In the genomic region with DNA sequence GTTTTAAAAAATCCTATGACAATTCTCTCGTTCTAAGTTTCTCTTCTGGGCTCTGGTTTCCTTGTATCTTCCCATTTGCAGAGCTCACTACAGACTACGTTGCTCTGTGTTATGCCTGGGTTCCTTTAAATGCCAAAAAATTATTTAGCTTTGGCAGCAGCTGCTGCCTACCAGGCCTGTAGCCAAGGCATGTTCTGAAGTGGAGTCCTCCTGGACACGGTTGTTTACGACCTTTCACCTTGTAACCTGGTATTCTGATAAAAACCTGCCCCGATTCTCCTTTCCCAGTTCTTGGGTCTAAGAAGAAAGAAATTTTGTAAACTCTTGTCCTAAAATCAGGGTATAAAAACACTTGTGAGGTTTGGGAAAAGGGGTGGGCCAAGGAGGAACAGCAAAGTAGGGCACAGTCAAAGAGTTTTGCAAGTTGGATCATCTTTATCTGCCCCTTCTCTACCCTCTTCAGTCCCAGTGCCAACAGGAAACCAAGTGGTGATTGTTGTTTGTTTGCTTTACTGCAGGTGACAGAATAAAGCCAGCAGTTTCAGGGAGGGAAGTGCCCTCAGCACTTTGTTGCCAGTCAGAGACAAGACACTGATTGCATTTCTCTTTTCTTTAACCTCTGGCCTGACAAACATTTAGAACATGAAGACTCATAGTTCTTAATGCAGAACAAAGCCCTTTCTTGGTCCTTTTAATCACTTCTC, we compare ENCODE assay signal across 9 cellular contexts. TPM values are rescaled to one million over a fixed set of nuclear protein-coding genes. Genes with fewer than 3 reads are reported as not detected.
A peak's percentile ranks its signal among the peaks of the same experiment; 100 is the strongest.
DNase-seq lines count a peak whose midpoint lies in the region; ATAC-seq and TF ChIP-seq lines count a peak whose summit lies in the region.
"Had no signal": no experiment of that assay in that cellular context is flagged by ENCODE, and none has a peak within 500 bp of the region (broad histone marks: within the 10 kb centered on the region; RNA-seq: fewer than 3 reads in every experiment).

No MANE protein-coding gene starts in this region.

- H3K27me3 Mint-ChIP-seq in activated B cell treated with CpG ODN at 0.5 μM for 24 hours = no peaks in the 10 kb centered on the region

- POLR2A ChIA-PET in activated B cell treated with CpG ODN at 0.5 μM for 24 hours (lab: Charles Lee) = interaction anchor here (0.5 to 12.7 kb wide), 6 partner anchors 16 to 53 kb away, joined by 3 to 579 read pairs (median 6); partner anchors contain the start of genes ANKRD34A and POLR3GL

- ATAC-seq in activated B cell treated with CpG ODN at 0.5 μM for 24 hours (ENCODE audit: low read depth) (peak; percentile 6), GM18870 (IDR thresholded peaks at IDR 0.05; ENCODE audit: unreplicated experiment) (no peak)

- peaks cover 19% of the 10 kb centered on the region for H3K36me3 ChIP-seq in right atrium auricular region

- peak overlapping the region; percentile 74 to 92 for H3K4me3 ChIP-seq in right atrium auricular region
- no peak overlapping the region for H3K4me3 ChIP-seq in foreskin fibroblast (ENCODE audit: low read depth in 1 of 2, low read length in 2 of 2)

- H3K36me3 Mint-ChIP-seq in activated B cell treated with CpG ODN at 0.5 μM for 24 hours (ENCODE audit: low read depth) = peaks cover 23% of the 10 kb centered on the region

- H3K27ac ChIP-seq in right atrium auricular region = peak overlapping the region; percentile 98
- H3K27ac ChIP-seq in substantia nigra (ENCODE audit: low read depth, low read length, poor library complexity, severe bottlenecking) = peak overlapping the region; percentile 10

- H3K9me3 ChIP-seq in right atrium auricular region = no peaks in the 10 kb centered on the region

- no peaks in the 10 kb centered on the region for H3K27me3 ChIP-seq in right atrium auricular region

- peaks cover 0 to 31% of the 10 kb centered on the region in 2 donors for H3K4me1 ChIP-seq in right atrium auricular region

- CTCF ChIA-PET in activated B cell treated with CpG ODN at 0.5 μM for 24 hours (lab: Charles Lee) = interaction anchor here (1.0 kb wide), 1 partner anchor 23 kb away, joined by 3 read pairs; no protein-coding TSS in a partner anchor

- TF ChIP-seq CTCF in activated B cell treated with CpG ODN at 0.5 μM for 24 hours (IDR thresholded peaks at IDR 0.05) (no peak), right atrium auricular region (IDR thresholded peaks at IDR 0.05) (no peak), foreskin fibroblast (IDR thresholded peaks at IDR 0.05; ENCODE audit: low read depth, low read length) (no peak)

- no peaks in the 10 kb centered on the region for H3K9me3 Mint-ChIP-seq in activated B cell treated with CpG ODN at 0.5 μM for 24 hours

- H3K4me3 Mint-ChIP-seq in activated B cell treated with CpG ODN at 0.5 μM for 24 hours = peak overlapping the region; percentile 66

- peaks cover 55% of the 10 kb centered on the region for H3K4me1 Mint-ChIP-seq in activated B cell treated with CpG ODN at 0.5 μM for 24 hours

- peak; percentile 50 for DNase-seq in NCI-H1694 treated with DMSO at 0.1 percent for 48 hours (lab: John Stamatoyannopoulos, UW)
- no peak for DNase-seq in NCI-H1694 (lab: John Stamatoyannopoulos, UW)
- DNase-seq in activated B cell treated with CpG ODN at 0.5 μM for 24 hours = no peak
- DNase-seq in right atrium auricular region (ENCODE audit: low spot score) = no peak
- DNase-seq in substantia nigra (lab: John Stamatoyannopoulos, UW) = peak in 2 of 49 donors; percentile 10 to 23
- no peak for DNase-seq in foreskin fibroblast
- DNase-seq in activated CD8-positive, alpha-beta memory T cell treated with anti-CD3 and anti-CD28 coated beads, Interleukin-2, amount 50 U/mL, for 4 hours = no peak

- intact Hi-C loops in activated B cell treated with CpG ODN at 0.5 μM for 24 hours (cut with micrococcal nuclease) = loop anchor here (5.0 kb wide), 1 partner anchor 37 kb away; the partner anchor contains the start of genes ANKRD34A and POLR3GL

- H3K27ac Mint-ChIP-seq in activated B cell treated with CpG ODN at 0.5 μM for 24 hours = peak overlapping the region; percentile 97

RNA-seq across cellular contexts. Expression of gene TXNIP, which starts 3.1 kb away (rescaled TPM):
- 300 and 306 TPM in 2 replicates for total RNA-seq in activated B cell treated with CpG ODN at 0.5 μM for 24 hours
- total RNA-seq in right atrium auricular region = 1,000 to 10,000 TPM in 1 of 2 donors, 100 to 1,000 TPM in 1; 898 to 1,186 TPM

RNA-seq across cellular contexts. Expression of gene HJV, which starts 22.1 kb away (rescaled TPM):
- not detected in 2 replicates for total RNA-seq in activated B cell treated with CpG ODN at 0.5 μM for 24 hours
- total RNA-seq in right atrium auricular region = 100 to 1,000 TPM in 1 of 2 donors, 10 to 100 TPM in 1; 73.3 to 153 TPM
- total RNA-seq: NCI-H460 had no signal

RNA-seq across cellular contexts. Expression of gene POLR3GL, which starts 35.0 kb away (rescaled TPM):
- total RNA-seq in activated B cell treated with CpG ODN at 0.5 μM for 24 hours (22.7 and 23.7 TPM in 2 replicates), right atrium auricular region (10 to 100 TPM; 36.4 to 45.2 TPM)

RNA-seq across cellular contexts. Expression of gene ANKRD34A, which starts 35.1 kb away (rescaled TPM):
- total RNA-seq in activated B cell treated with CpG ODN at 0.5 μM for 24 hours (1.4 and 2.4 TPM in 2 replicates), right atrium auricular region (1 to 10 TPM; 1.5 to 3.4 TPM)

RNA-seq across cellular contexts. Expression of gene LIX1L, which starts 41.7 kb away (rescaled TPM):
- total RNA-seq in activated B cell treated with CpG ODN at 0.5 μM for 24 hours (30.1 and 31.7 TPM in 2 replicates), right atrium auricular region (10 to 100 TPM; 26.6 to 36.6 TPM)

Comparison
In these comparisons a context has a peak if more than half of its experiments do, and no peak if none do; other contexts are left out.
1. H3K4me3 ChIP-seq: peak in right atrium auricular region (2 of 2); none in foreskin fibroblast (0 of 2).
2. RNA of gene HJV, which starts 22.1 kb away (total RNA-seq): 73.3 to 153 TPM in right atrium auricular region; not detected in activated B cell treated with CpG ODN at 0.5 μM for 24 hours; every median in the first group is over 10 times any median in the second.